In the genomic region with DNA sequence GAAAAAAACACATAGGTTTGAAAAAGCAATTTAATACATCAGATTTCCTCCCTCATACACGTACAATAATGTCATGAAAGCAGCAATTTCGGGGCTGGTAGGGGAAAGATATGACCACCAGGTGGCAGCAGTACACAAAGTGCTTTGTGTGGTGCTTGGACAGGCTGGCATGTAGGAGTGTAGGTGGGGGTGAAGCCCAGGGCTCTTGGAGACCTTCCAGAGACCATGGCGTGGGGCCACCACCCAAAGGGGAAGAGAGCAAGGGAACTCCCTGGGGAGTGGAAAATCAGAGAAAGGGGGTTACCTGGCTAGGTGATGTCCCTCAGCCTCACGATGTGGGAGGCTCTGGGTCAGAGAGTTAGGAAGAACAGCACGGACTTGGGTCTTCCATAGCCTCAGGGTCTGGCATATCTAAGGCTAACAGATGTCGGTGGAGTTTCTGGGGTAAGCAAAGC, we compare ENCODE assay signal across 8 cellular contexts. TPM values are rescaled to one million over a fixed set of nuclear protein-coding genes. Genes with fewer than 3 reads are reported as not detected.
A peak's percentile ranks its signal among the peaks of the same experiment; 100 is the strongest.
DNase-seq lines count a peak whose midpoint lies in the region; ATAC-seq and TF ChIP-seq lines count a peak whose summit lies in the region.

No MANE protein-coding gene starts in this region.

- peak; percentile 76 for DNase-seq in NK-92 treated with Interleukin-12 subunit alpha and Interleukin-12 subunit beta, amount 100 ng/mL, for 24 hours (lab: John Stamatoyannopoulos, UW)
- DNase-seq in NK-92 (lab: John Stamatoyannopoulos, UW; ENCODE audit: unreplicated experiment) = no peak
- DNase-seq in NCI-H146 (lab: John Stamatoyannopoulos, UW) = peak; percentile 77
- peak in 32 of 34 experiments; percentile 18 to 63 (median 41) for DNase-seq in T-cell
- peak; percentile 66 to 91 (median 75) for DNase-seq in adrenal gland
- DNase-seq in right atrium auricular region (ENCODE audit: low spot score) = peak; percentile 82
- peak; percentile 75 for DNase-seq in sigmoid colon

- peaks cover 0 to 7% (median 0%) of the 10 kb centered on the region in 3 donors for H3K4me1 Mint-ChIP-seq in T-cell

- no peak overlapping the region for H3K27ac Mint-ChIP-seq in T-cell

- H3K36me3 ChIP-seq in adrenal gland (replicated peaks in 1 of 2) (no peaks in the 10 kb centered on the region), right atrium auricular region (no peaks in the 10 kb centered on the region), sigmoid colon (no peaks in the 10 kb centered on the region)

- H3K9me3 ChIP-seq in adrenal gland (replicated peaks in 1 of 3) (no peaks in the 10 kb centered on the region), right atrium auricular region (peaks cover 0 to 9% of the 10 kb centered on the region in 2 donors), sigmoid colon (peaks cover 0 to 4% (median 2%) of the 10 kb centered on the region in 4 donors)

- TF ChIP-seq CTCF in adrenal gland (IDR thresholded peaks at IDR 0.05) = peak; percentile 69 to 94 (median 78)
- TF ChIP-seq CTCF in right atrium auricular region (IDR thresholded peaks at IDR 0.05) = peak; percentile 74 to 90
- TF ChIP-seq CTCF in sigmoid colon (IDR thresholded peaks at IDR 0.05) = peak in 3 of 4 experiments; percentile 71 to 81 (median 79)

- H3K27me3 Mint-ChIP-seq in T-cell = peaks cover 20 to 49% of the 10 kb centered on the region in 2 donors

- TF ChIP-seq EP300 in sigmoid colon (IDR thresholded peaks at IDR 0.05) = no peak

- intact Hi-C loops in adrenal gland (cut with DNase I) (loop anchor here in 1 of 2 donors (10.0 kb wide), 1 partner anchor 314 kb away; no protein-coding TSS in a partner anchor), sigmoid colon (cut with DNase I) (loop anchor here (2.0 kb wide), 1 partner anchor 316 kb away; no protein-coding TSS in a partner anchor)

- CTCF ChIA-PET in T-cell (lab: Charles Lee) = interaction anchor here in 1 of 2 donors (1.2 kb wide), 1 partner anchor 560 kb away, joined by 4 read pairs; no protein-coding TSS in a partner anchor

- POLR2A ChIA-PET in T-cell (lab: Charles Lee) = no interaction called here

- TF ChIP-seq POLR2A in adrenal gland (IDR thresholded peaks at IDR 0.05) (no peak), sigmoid colon (IDR thresholded peaks at IDR 0.05) (no peak)

- H3K9me3 Mint-ChIP-seq in T-cell = peaks cover 0 to 6% (median 0%) of the 10 kb centered on the region in 3 donors

- H3K4me1 ChIP-seq in adrenal gland (replicated peaks in 1 of 2) (peaks cover 0 to 20% of the 10 kb centered on the region in 2 donors), right atrium auricular region (no peaks in the 10 kb centered on the region), sigmoid colon (peaks cover 0 to 5% (median 2%) of the 10 kb centered on the region in 4 donors)

- H3K36me3 Mint-ChIP-seq in T-cell = no peaks in the 10 kb centered on the region

- WGBS in adrenal gland, 4 donors = 25 to 39% (median 33%) methylated on average over 6 of the region's 6 CpGs
- WGBS in sigmoid colon, 2 donors = 36 to 38% methylated on average over 6 of the region's 6 CpGs

- H3K4me3 Mint-ChIP-seq in T-cell = no peak overlapping the region

- H3K27ac ChIP-seq in adrenal gland = no peak overlapping the region
- no peak overlapping the region for H3K27ac ChIP-seq in right atrium auricular region
- H3K27ac ChIP-seq in sigmoid colon = no peak overlapping the region

- ATAC-seq in HG02763 (IDR thresholded peaks at IDR 0.05; ENCODE audit: unreplicated experiment) (peak; percentile 83), T-cell (replicated peaks in 1 of 4) (peak in 2 of 4 experiments; percentile 52 to 66)

- H3K4me3 ChIP-seq in adrenal gland (no peak overlapping the region), right atrium auricular region (no peak overlapping the region), sigmoid colon (no peak overlapping the region)

- no peaks in the 10 kb centered on the region for H3K27me3 ChIP-seq in adrenal gland
- no peaks in the 10 kb centered on the region for H3K27me3 ChIP-seq in right atrium auricular region
- no peaks in the 10 kb centered on the region for H3K27me3 ChIP-seq in sigmoid colon

RNA-seq across cellular contexts. Expression of gene CCNA1, which starts 11.8 kb away (rescaled TPM):
- total RNA-seq in T-cell (not detected), adrenal gland (under 1 TPM in 7 of 8 donors, not detected in 1; 0.11 to 0.61 (median 0.39) TPM), right atrium auricular region (not detected), sigmoid colon (1 to 10 TPM in 1 of 4 donors, under 1 TPM in 3; 0.33 to 1.4 (median 0.55) TPM)
- polyA plus RNA-seq in adrenal gland (1 to 10 TPM in 2 of 3 donors, under 1 TPM in 1; 0.91 to 1.8 (median 1.3) TPM), sigmoid colon (under 1 TPM in 1 of 3 donors, not detected in 2; 0.54 TPM)
